Comparison of ENCODE assay signal across 21 cellular contexts in the genomic region with DNA sequence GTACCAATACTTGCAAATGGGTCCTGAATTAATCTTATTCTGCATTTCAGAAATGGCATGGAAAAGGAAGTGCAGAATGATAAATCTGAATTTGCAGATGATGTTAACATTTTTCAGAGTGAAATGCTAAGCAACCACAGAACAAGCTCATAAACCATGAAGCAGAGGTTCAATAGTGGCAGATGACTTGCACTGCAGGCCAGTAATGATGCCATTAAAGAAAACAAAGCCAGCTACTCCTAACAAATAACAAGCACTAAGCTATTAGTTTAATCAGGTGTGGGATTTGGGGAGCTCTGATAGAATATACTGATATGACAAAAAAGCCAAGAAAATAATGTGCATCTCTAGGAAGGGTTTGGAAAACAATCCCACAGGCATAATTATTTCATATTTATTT.
"Had no signal": no experiment of that assay in that cellular context is flagged by ENCODE, and none has a peak within 500 bp of the region (broad histone marks: within the 10 kb centered on the region; RNA-seq: fewer than 3 reads in every experiment).

No MANE protein-coding gene starts in this region.

- ATAC-seq: esophagus mucosa; heart left ventricle; left lobe of liver; naive thymus-derived CD4-positive, alpha-beta T cell; sciatic nerve; stimulated activated naive B cell treated with anti-CD40 and anti-IgM and Interleukin-4, amounts not matched to agents 10 μg/mL and 1 μg/mL and 100 μg/mL, for 72 hours; stimulated activated naive CD8-positive, alpha-beta T cell treated with anti-CD3 and anti-CD28 coated beads, Interleukin-15, amount 100 ng/mL, for 72 hours had no signal

- H3K4me1 Mint-ChIP-seq: naive thymus-derived CD4-positive, alpha-beta T cell; stimulated activated naive B cell treated with anti-CD40 and anti-IgM and Interleukin-4, amounts not matched to agents 10 μg/mL and 1 μg/mL and 100 μg/mL, for 72 hours; stimulated activated naive CD8-positive, alpha-beta T cell treated with anti-CD3 and anti-CD28 coated beads, Interleukin-15, amount 100 ng/mL, for 72 hours had no signal

- H3K9me3 Mint-ChIP-seq: nephron progenitor cell had no signal

- H3K27ac Mint-ChIP-seq: naive thymus-derived CD4-positive, alpha-beta T cell; nephron progenitor cell; stimulated activated naive B cell treated with anti-CD40 and anti-IgM and Interleukin-4, amounts not matched to agents 10 μg/mL and 1 μg/mL and 100 μg/mL, for 72 hours; stimulated activated naive CD8-positive, alpha-beta T cell treated with anti-CD3 and anti-CD28 coated beads, Interleukin-15, amount 100 ng/mL, for 72 hours had no signal

- H3K27me3 Mint-ChIP-seq: naive thymus-derived CD4-positive, alpha-beta T cell; stimulated activated naive B cell treated with anti-CD40 and anti-IgM and Interleukin-4, amounts not matched to agents 10 μg/mL and 1 μg/mL and 100 μg/mL, for 72 hours; stimulated activated naive CD8-positive, alpha-beta T cell treated with anti-CD3 and anti-CD28 coated beads, Interleukin-15, amount 100 ng/mL, for 72 hours had no signal

- DNase-seq: cortex of kidney; effector memory CD4-positive, alpha-beta T cell; heart left ventricle; hypothalamus; islet precursor cell; mammary epithelial cell; naive thymus-derived CD4-positive, alpha-beta T cell; nephron progenitor cell; posterior cingulate gyrus; spleen; stimulated activated CD4-positive, alpha-beta T cell treated with anti-CD3 and anti-CD28 coated beads, Interleukin-15, amount 100 ng/mL, for 24 hours; stimulated activated CD4-positive, alpha-beta T cell treated with anti-CD3 and anti-CD28 coated beads, Interleukin-1b, Interleukin-23, amount 100 ng/mL, for 48 hours; stimulated activated CD4-positive, alpha-beta T cell treated with anti-CD3 and anti-CD28 coated beads, Interleukin-4, amount 100 ng/mL, for 24 hours; stimulated activated naive B cell treated with anti-CD40 and anti-IgM and Interleukin-4, amounts not matched to agents 10 μg/mL and 1 μg/mL and 100 μg/mL, for 72 hours; stimulated activated naive CD8-positive, alpha-beta T cell treated with anti-CD3 and anti-CD28 coated beads, Interleukin-15, amount 100 ng/mL, for 72 hours; transverse colon had no signal

- H3K27ac ChIP-seq: heart left ventricle, neutrophil, spleen, thoracic aorta, transverse colon had no signal

- H3K36me3 Mint-ChIP-seq: naive thymus-derived CD4-positive, alpha-beta T cell; stimulated activated naive B cell treated with anti-CD40 and anti-IgM and Interleukin-4, amounts not matched to agents 10 μg/mL and 1 μg/mL and 100 μg/mL, for 72 hours had no signal

- H3K4me3 Mint-ChIP-seq: naive thymus-derived CD4-positive, alpha-beta T cell; nephron progenitor cell; stimulated activated naive B cell treated with anti-CD40 and anti-IgM and Interleukin-4, amounts not matched to agents 10 μg/mL and 1 μg/mL and 100 μg/mL, for 72 hours; stimulated activated naive CD8-positive, alpha-beta T cell treated with anti-CD3 and anti-CD28 coated beads, Interleukin-15, amount 100 ng/mL, for 72 hours had no signal
